Comparison of ENCODE assay signal across 2 cellular contexts in the genomic region with DNA sequence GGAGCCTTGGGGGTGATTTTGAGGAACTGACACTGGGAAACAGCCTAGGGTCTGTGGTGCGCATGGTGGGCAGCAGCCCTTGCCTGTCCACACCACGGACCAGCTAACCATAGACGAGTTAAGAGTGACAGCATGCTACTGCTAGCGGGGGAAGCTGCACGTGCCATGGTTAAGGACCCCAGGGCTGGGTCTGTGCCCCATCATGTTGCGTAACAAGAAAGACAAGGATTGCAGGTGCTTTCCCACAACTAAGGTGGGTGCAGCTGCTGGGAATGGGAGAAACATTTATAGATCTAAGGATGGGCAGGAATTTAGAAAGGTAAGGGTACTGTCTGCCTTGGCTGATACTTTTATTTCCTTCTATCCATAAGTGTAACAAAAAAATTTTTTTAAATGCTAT.
TF ChIP-seq lines count a peak whose summit lies in the region.

No MANE protein-coding gene starts in this region.

TF ChIP-seq in IMR-90, 13 proteins besides CTCF, POLR2A, EP300 and RAD21:
- TF ChIP-seq SMC3 (IDR thresholded peaks at IDR 0.05; ENCODE audit: low read depth, low read length) (no peak), CEBPB (IDR thresholded peaks at IDR 0.05; ENCODE audit: low read depth, low read length) (0 out of 2 replicates have a peak, but pooled peaks have one; percentile 8)

TF ChIP-seq in H1, 55 proteins besides CTCF, POLR2A, EP300 and RAD21:
- no peak for TF ChIP-seq SAP30 (IDR thresholded peaks at IDR 0.05; ENCODE audit: insufficient read depth, insufficient replicate concordance, low read length)
- no peak for TF ChIP-seq CTBP2 (IDR thresholded peaks at IDR 0.05; ENCODE audit: borderline replicate concordance, insufficient read depth, insufficient read length, low read length)
- peak; percentile 57 for TF ChIP-seq CEBPB (IDR thresholded peaks at IDR 0.05; ENCODE audit: low read depth, low read length)
- TF ChIP-seq JUND (IDR thresholded peaks at IDR 0.05; ENCODE audit: low read length) = no peak
